37 cellular contexts compared by ENCODE assay signal in genomic region chr17:79510071-79510470, GRCh38.
DNase-seq lines count a peak whose midpoint lies in the region; ATAC-seq, FAIRE-seq and TF ChIP-seq lines count a peak whose summit lies in the region.
"Had no signal": no experiment of that assay in that cellular context is flagged by ENCODE, and none has a peak within 500 bp of the region (broad histone marks: within the 10 kb centered on the region; RNA-seq: fewer than 3 reads in every experiment).

No MANE protein-coding gene starts in this region.

- peaks cover 14% of the 10 kb centered on the region for H3K27me3 Mint-ChIP-seq in neural progenitor cell (ENCODE audit: insufficient read depth, low read depth)
- H3K27me3 Mint-ChIP-seq: CD4-positive, CD25-positive, alpha-beta regulatory T cell had no signal

- H3K4me1 Mint-ChIP-seq in neural progenitor cell: peaks cover 2% of the 10 kb centered on the region
- H3K4me1 Mint-ChIP-seq: B cell; CD14-positive monocyte; CD4-positive, alpha-beta memory T cell; CD4-positive, CD25-positive, alpha-beta regulatory T cell; CD8-positive, alpha-beta memory T cell had no signal

- H3K4me2 ChIP-seq in neural progenitor cell: no peak overlapping the region
- H3K4me2 ChIP-seq in neuronal stem cell (ENCODE audit: insufficient read depth, low read length, poor library complexity, severe bottlenecking): no peak overlapping the region
- H3K4me2 ChIP-seq: A549; BLaER1; BLaER1 treated with 17β-estradiol and CSF1 and Interleukin-3, amounts not matched to agents 10 nM and 100 nM had no signal

- H3K9me3 ChIP-seq in neural progenitor cell (ENCODE audit: low read depth) (no peaks in the 10 kb centered on the region), neuronal stem cell (replicated peaks in 1 of 2; ENCODE audit: control insufficient read depth in 2 of 2, insufficient read depth in 1 of 2, low read depth in 1 of 2, low read length in 2 of 2) (peaks cover 0 to 6% of the 10 kb centered on the region in 2 donors)
- H3K9me3 ChIP-seq: BE2C had no signal

- WGBS in neuronal stem cell (ENCODE audit: extremely low coverage in 2 of 2, insufficient read length in 2 of 2, insufficient replicate concordance in 1 of 2), 2 donors: no CpG with 5 or more reads among the region's 18 CpGs

- no peak for ATAC-seq in left ventricle myocardium superior
- ATAC-seq in foreskin keratinocyte: no peak
- ATAC-seq: A549; CD8-positive, alpha-beta T cell had no signal

- H3K27me3 ChIP-seq in neural progenitor cell: no peaks in the 10 kb centered on the region
- H3K27me3 ChIP-seq in neuronal stem cell (ENCODE audit: control insufficient read depth in 3 of 3, insufficient read depth in 3 of 3, low read depth in 1 of 3, low read length in 3 of 3): peaks cover 0 to 14% (median 2%) of the 10 kb centered on the region in 3 experiments
- no peaks in the 10 kb centered on the region for H3K27me3 ChIP-seq in foreskin keratinocyte
- H3K27me3 ChIP-seq: BLaER1; BLaER1 treated with 17β-estradiol and CSF1 and Interleukin-3, amounts not matched to agents 10 nM and 100 nM had no signal

- FAIRE-seq in urothelium cell line (lab: Jason Lieb, UNC): peak; percentile 50
- FAIRE-seq: A204.1, A549, D721Med had no signal

- H3K36me3 Mint-ChIP-seq in neural progenitor cell: no peaks in the 10 kb centered on the region
- H3K36me3 Mint-ChIP-seq: CD14-positive monocyte; CD4-positive, alpha-beta memory T cell; CD4-positive, CD25-positive, alpha-beta regulatory T cell; CD8-positive, alpha-beta T cell had no signal

- no peak overlapping the region for H3K23ac ChIP-seq in neuronal stem cell (ENCODE audit: low read depth, low read length, poor library complexity)

- H2BK12ac ChIP-seq in neuronal stem cell (ENCODE audit: low read length): peak overlapping the region; percentile 53

- no peak overlapping the region for H3K4me3 ChIP-seq in neural progenitor cell
- H3K4me3 ChIP-seq in neuronal stem cell (ENCODE audit: low read length in 2 of 2): no peak overlapping the region
- H3K4me3 ChIP-seq: A549; BLaER1; BLaER1 treated with 17β-estradiol and CSF1 and Interleukin-3, amounts not matched to agents 10 nM and 100 nM had no signal

- no peaks in the 10 kb centered on the region for H3K79me1 ChIP-seq in neuronal stem cell (ENCODE audit: low read depth, low read length)

- no peak overlapping the region for H3K4me3 Mint-ChIP-seq in neural progenitor cell
- H3K4me3 Mint-ChIP-seq: B cell; CD14-positive monocyte; CD4-positive, alpha-beta memory T cell; CD4-positive, alpha-beta T cell; CD4-positive, CD25-positive, alpha-beta regulatory T cell; CD8-positive, alpha-beta memory T cell; CD8-positive, alpha-beta T cell had no signal

- H2BK5ac ChIP-seq in neuronal stem cell (ENCODE audit: low read length): peak overlapping the region; percentile 10

- H3K27ac Mint-ChIP-seq in neural progenitor cell: peak overlapping the region; percentile 25
- H3K27ac Mint-ChIP-seq: B cell; CD14-positive monocyte; CD4-positive, alpha-beta memory T cell; CD4-positive, alpha-beta T cell; CD4-positive, CD25-positive, alpha-beta regulatory T cell; CD8-positive, alpha-beta memory T cell; CD8-positive, alpha-beta T cell had no signal

- peak overlapping the region; percentile 54 for H3K18ac ChIP-seq in neuronal stem cell (ENCODE audit: low read length)

- intact Hi-C loops in left ventricle myocardium superior (cut with micrococcal nuclease): no loop called here
- intact Hi-C loops in cardiac septum (cut with DNase I): no loop called here

- H2BK15ac ChIP-seq in neuronal stem cell (ENCODE audit: low read length): peak overlapping the region; percentile 72

- H3K27ac ChIP-seq in neural progenitor cell: no peak overlapping the region
- no peak overlapping the region for H3K27ac ChIP-seq in neuronal stem cell (replicated peaks; ENCODE audit: low read length)
- no peak overlapping the region for H3K27ac ChIP-seq in foreskin keratinocyte
- H3K27ac ChIP-seq: 22Rv1; A549; BLaER1; BLaER1 treated with 17β-estradiol and CSF1 and Interleukin-3, amounts not matched to agents 10 nM and 100 nM; C4-2B had no signal

- H3K9ac ChIP-seq in neural progenitor cell (no peak overlapping the region), neuronal stem cell (ENCODE audit: low read depth, low read length, poor library complexity) (no peak overlapping the region)
- H3K9ac ChIP-seq: BLaER1; BLaER1 treated with 17β-estradiol and CSF1 and Interleukin-3, amounts not matched to agents 10 nM and 100 nM had no signal

- peak overlapping the region; percentile 14 for H3K14ac ChIP-seq in neuronal stem cell (ENCODE audit: low read length)

- H3K4ac ChIP-seq in neuronal stem cell (ENCODE audit: low read length): no peak overlapping the region

- peaks cover 8% of the 10 kb centered on the region for H3K9me3 Mint-ChIP-seq in neural progenitor cell
- H3K9me3 Mint-ChIP-seq: CD4-positive, CD25-positive, alpha-beta regulatory T cell had no signal

- no peak overlapping the region for H2BK120ac ChIP-seq in neuronal stem cell (ENCODE audit: low read depth, low read length)

- no peaks in the 10 kb centered on the region for H3K79me2 ChIP-seq in neural progenitor cell (ENCODE audit: low read depth)

- no peaks in the 10 kb centered on the region for H3F3A ChIP-seq in neural progenitor cell (ENCODE audit: low read depth)

- no peak overlapping the region for H4K91ac ChIP-seq in neuronal stem cell (ENCODE audit: low read depth, low read length, poor library complexity)

- no peaks in the 10 kb centered on the region for H4K20me1 ChIP-seq in neural progenitor cell (ENCODE audit: low read depth)
- H4K20me1 ChIP-seq: BLaER1 had no signal

- H3K36me3 ChIP-seq in neural progenitor cell (no peaks in the 10 kb centered on the region), neuronal stem cell (replicated peaks in 1 of 2; ENCODE audit: control insufficient read depth in 2 of 2, insufficient read depth in 2 of 2, low read length in 2 of 2) (no peaks in the 10 kb centered on the region)
- H3K36me3 ChIP-seq: BE2C; BLaER1 treated with 17β-estradiol and CSF1 and Interleukin-3, amounts not matched to agents 10 nM and 100 nM had no signal

- DNase-seq in left ventricle myocardium superior: peak; percentile 5
- DNase-seq in cardiac septum (ENCODE audit: low spot score): no peak
- DNase-seq in neural progenitor cell (ENCODE audit: low spot score): no peak
- DNase-seq in neuronal stem cell (ENCODE audit: low spot score): no peak
- no peak for DNase-seq in urothelium cell line (ENCODE audit: low spot score)
- DNase-seq in NCI-H187 treated with DMSO at 0.1 percent for 48 hours (lab: John Stamatoyannopoulos, UW): no peak
- no peak for DNase-seq in SW 1271 (lab: John Stamatoyannopoulos, UW)
- DNase-seq in foreskin keratinocyte: no peak
- DNase-seq: 8988T; ACHN; AML-193; BE2C; C1 segment of cervical spinal cord; Caco-2; Calu3; CD4-positive, alpha-beta memory T cell; CD4-positive, alpha-beta T cell; CD4-positive, CD25-positive, alpha-beta regulatory T cell; CD8-positive, alpha-beta memory T cell; CD8-positive, alpha-beta T cell; COR-L47; DMS 273 treated with DMSO at 0.1 percent for 48 hours; DMS153; DMS53; DMS79; DMS79 treated with DMSO at 0.1 percent for 48 hours; DND-41; EL had no signal

- peak overlapping the region; percentile 66 for H2AK5ac ChIP-seq in neuronal stem cell (ENCODE audit: low read depth, low read length)

- TF ChIP-seq CTCF in neural progenitor cell (IDR thresholded peaks at IDR 0.05) (no peak), foreskin keratinocyte (conservative IDR thresholded peaks at IDR 0.05) (no peak)

- H4K8ac ChIP-seq in neuronal stem cell (ENCODE audit: low read depth, low read length): no peak overlapping the region

- H2AFZ ChIP-seq in neural progenitor cell (replicated peaks) (no peak overlapping the region), neuronal stem cell (ENCODE audit: low read length) (no peak overlapping the region)

- no peaks in the 10 kb centered on the region for H3K4me1 ChIP-seq in neural progenitor cell
- H3K4me1 ChIP-seq in neuronal stem cell (ENCODE audit: control insufficient read depth in 2 of 2, insufficient read depth in 1 of 2, low read depth in 1 of 2, low read length in 2 of 2): no peaks in the 10 kb centered on the region
- no peaks in the 10 kb centered on the region for H3K4me1 ChIP-seq in foreskin keratinocyte
- H3K4me1 ChIP-seq: A549, BE2C, Caco-2 had no signal
